13 cellular contexts compared by ENCODE assay signal in the genomic region with DNA sequence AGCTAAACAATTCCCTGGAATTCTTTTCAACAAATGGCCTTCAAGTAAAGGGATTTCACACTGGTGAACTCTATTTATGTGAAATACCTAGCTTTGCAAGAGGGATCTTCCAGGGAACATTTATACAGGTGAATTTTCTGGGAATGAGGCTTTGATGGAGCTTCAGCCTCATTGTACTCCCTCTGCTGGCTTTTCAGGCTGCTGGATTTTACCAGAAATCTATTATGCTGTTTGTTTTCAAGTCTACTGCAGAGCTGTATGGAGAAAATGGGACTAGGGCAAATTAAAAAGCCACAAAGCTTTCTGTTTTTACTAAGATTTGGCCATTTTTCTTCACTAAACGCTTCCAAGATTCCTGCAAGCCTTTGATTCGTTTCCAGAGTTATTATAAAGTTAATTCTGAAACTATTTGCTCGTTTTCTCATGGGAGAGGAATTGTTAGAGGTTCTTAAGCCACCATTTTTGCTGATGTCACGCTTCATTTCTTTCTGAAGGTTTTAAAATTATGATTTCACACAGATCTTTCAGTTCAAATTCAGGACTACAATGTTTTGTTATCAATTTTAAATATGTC. TPM values are rescaled to one million over a fixed set of nuclear protein-coding genes. Genes with fewer than 3 reads are reported as not detected.
DNase-seq lines count a peak whose midpoint lies in the region; ATAC-seq, FAIRE-seq and TF ChIP-seq lines count a peak whose summit lies in the region.
"Had no signal": no experiment of that assay in that cellular context is flagged by ENCODE, and none has a peak within 500 bp of the region (broad histone marks: within the 10 kb centered on the region; RNA-seq: fewer than 3 reads in every experiment).

No MANE protein-coding gene starts in this region.

- no peak for ATAC-seq in HG03135 (IDR thresholded peaks at IDR 0.05; ENCODE audit: unreplicated experiment)
- ATAC-seq: activated T-cell treated with anti-CD3 and anti-CD28 coated beads, Interleukin-2, amount 50 U/mL, for 4 hours; left colon had no signal

- dilution Hi-C loops in keratinocyte (cut with MboI; ENCODE audit: extremely low pct_ligation_motif_present, low sequenced_read_pairs) = no loop called here

- H3K27ac Mint-ChIP-seq in activated T-helper 2 cell treated with anti-CD3 and anti-CD28 coated beads, Interferon-gamma antibody, Interleukin-2, Interleukin-4, amounts not matched to agents 10 μg/mL and 5 μg/mL and 100 μg/mL, durations not matched to agents 14 hours and 24 hours and 36 hours = peak overlapping the region; percentile 89

- no peaks in the 10 kb centered on the region for H3K27me3 ChIP-seq in ACC112 (ENCODE audit: insufficient read depth, low read length)
- no peaks in the 10 kb centered on the region for H3K27me3 ChIP-seq in keratinocyte (ENCODE audit: control insufficient read depth, extremely low read depth, insufficient read depth, low read length)
- H3K27me3 ChIP-seq: sigmoid colon had no signal

- FAIRE-seq in keratinocyte (lab: Jason Lieb, UNC) = no peak

- H3K4me1 Mint-ChIP-seq in activated T-helper 2 cell treated with anti-CD3 and anti-CD28 coated beads, Interferon-gamma antibody, Interleukin-2, Interleukin-4, amounts not matched to agents 10 μg/mL and 5 μg/mL and 100 μg/mL, durations not matched to agents 14 hours and 24 hours and 36 hours (ENCODE audit: low read depth) = peaks cover 34% of the 10 kb centered on the region

- H3K36me3 ChIP-seq in ACC112 (ENCODE audit: insufficient read depth, low read length) (no peaks in the 10 kb centered on the region), keratinocyte (ENCODE audit: control insufficient read depth in 2 of 2, extremely low read depth in 1 of 2, insufficient read depth in 2 of 2, low read length in 2 of 2) (no peaks in the 10 kb centered on the region)
- H3K36me3 ChIP-seq: sigmoid colon had no signal

- peak; percentile 5 for DNase-seq in GM03348 (ENCODE audit: low spot score)
- no peak for DNase-seq in activated T-helper 2 cell treated with anti-CD3 and anti-CD28 coated beads, Interferon-gamma antibody, Interleukin-2, Interleukin-4, amounts not matched to agents 10 μg/mL and 5 μg/mL and 100 μg/mL, durations not matched to agents 14 hours and 24 hours and 36 hours (ENCODE audit: low spot score)
- no peak for DNase-seq in keratinocyte (ENCODE audit: low read depth, low spot score)
- DNase-seq in NCI-H1436 treated with DMSO at 0.1 percent for 48 hours (lab: John Stamatoyannopoulos, UW) = no peak
- no peak for DNase-seq in A172 (ENCODE audit: low spot score)
- no peak for DNase-seq in AG08396 (ENCODE audit: low spot score)
- DNase-seq: activated T-cell treated with anti-CD3 and anti-CD28 coated beads, Interleukin-2, amount 50 U/mL, for 4 hours; DND-41; effector memory CD4-positive, alpha-beta T cell; left colon; sigmoid colon had no signal

- peaks cover 31% of the 10 kb centered on the region for H3K4me1 ChIP-seq in ACC112 (ENCODE audit: control insufficient read depth, insufficient read depth, low read length, unreplicated experiment)
- peaks cover 8% of the 10 kb centered on the region for H3K4me1 ChIP-seq in keratinocyte (ENCODE audit: control insufficient read depth, extremely low read depth, insufficient read depth, low read length)

- H3K4me3 Mint-ChIP-seq in activated T-helper 2 cell treated with anti-CD3 and anti-CD28 coated beads, Interferon-gamma antibody, Interleukin-2, Interleukin-4, amounts not matched to agents 10 μg/mL and 5 μg/mL and 100 μg/mL, durations not matched to agents 14 hours and 24 hours and 36 hours (ENCODE audit: low read depth) = no peak overlapping the region
- H3K4me3 Mint-ChIP-seq: activated T-cell treated with anti-CD3 and anti-CD28 coated beads, Interleukin-2, amount 50 U/mL, for 4 hours had no signal

- H3K4me3 ChIP-seq in ACC112 (ENCODE audit: low read depth, low read length) (peak overlapping the region; percentile 27), keratinocyte (ENCODE audit: control insufficient read depth in 2 of 3, extremely low read depth in 1 of 3, insufficient read depth in 2 of 3, low read depth in 1 of 3, low read length in 3 of 3) (no peak overlapping the region)
- H3K4me3 ChIP-seq: sigmoid colon had no signal

- no peaks in the 10 kb centered on the region for H3K9me1 ChIP-seq in keratinocyte (ENCODE audit: control insufficient read depth, extremely low read depth, insufficient read depth, low read length)

- H3K9me3 Mint-ChIP-seq in activated T-helper 2 cell treated with anti-CD3 and anti-CD28 coated beads, Interferon-gamma antibody, Interleukin-2, Interleukin-4, amounts not matched to agents 10 μg/mL and 5 μg/mL and 100 μg/mL, durations not matched to agents 14 hours and 24 hours and 36 hours = peaks cover 22% of the 10 kb centered on the region

- no peak overlapping the region for H3K4me2 ChIP-seq in keratinocyte (ENCODE audit: control insufficient read depth, extremely low read depth, insufficient read depth, low read depth, low read length)

- H3K9ac ChIP-seq in keratinocyte (ENCODE audit: control insufficient read depth, extremely low read depth, insufficient read depth, low read length) = no peak overlapping the region

- intact Hi-C loops in activated T-helper 2 cell treated with anti-CD3 and anti-CD28 coated beads, Interferon-gamma antibody, Interleukin-2, Interleukin-4, amounts not matched to agents 10 μg/mL and 5 μg/mL and 100 μg/mL, durations not matched to agents 14 hours and 24 hours and 36 hours (cut with micrococcal nuclease) = no loop called here

- peak in 2 of 3 experiments; percentile 6 to 22 for TF ChIP-seq CTCF in keratinocyte (optimal IDR thresholded peaks at IDR 0.05 in 1 of 3, IDR thresholded peaks at IDR 0.05 in 1 of 3, conservative IDR thresholded peaks at IDR 0.05 in 1 of 3; ENCODE audit: extremely low read depth in 1 of 3, insufficient read depth in 2 of 3, low read length in 3 of 3)

- H4K20me1 ChIP-seq in keratinocyte (ENCODE audit: control insufficient read depth, extremely low read depth, insufficient read depth, low read length) = peaks cover 7% of the 10 kb centered on the region

- H3K79me2 ChIP-seq in ACC112 (ENCODE audit: control insufficient read depth, insufficient read depth, low read length, unreplicated experiment) = peaks cover 78% of the 10 kb centered on the region
- H3K79me2 ChIP-seq in keratinocyte (ENCODE audit: control insufficient read depth, insufficient read depth, low read length) = peaks cover 92% of the 10 kb centered on the region

- H3K27ac ChIP-seq in ACC112 (ENCODE audit: low read depth, low read length) (peak overlapping the region; percentile 80; the same call in 1 of the 2 replicates), keratinocyte (ENCODE audit: control insufficient read depth, insufficient read depth, low read length) (no peak overlapping the region)
- H3K27ac ChIP-seq: sigmoid colon had no signal

- no peaks in the 10 kb centered on the region for H3K27me3 Mint-ChIP-seq in activated T-helper 2 cell treated with anti-CD3 and anti-CD28 coated beads, Interferon-gamma antibody, Interleukin-2, Interleukin-4, amounts not matched to agents 10 μg/mL and 5 μg/mL and 100 μg/mL, durations not matched to agents 14 hours and 24 hours and 36 hours (ENCODE audit: low read depth)

- peaks cover 2% of the 10 kb centered on the region for H3K9me3 ChIP-seq in keratinocyte (ENCODE audit: control insufficient read depth, low read depth, low read length)
- H3K9me3 ChIP-seq: sigmoid colon had no signal

- H3K36me3 Mint-ChIP-seq in activated T-helper 2 cell treated with anti-CD3 and anti-CD28 coated beads, Interferon-gamma antibody, Interleukin-2, Interleukin-4, amounts not matched to agents 10 μg/mL and 5 μg/mL and 100 μg/mL, durations not matched to agents 14 hours and 24 hours and 36 hours (ENCODE audit: low read depth) = peaks cover 27% of the 10 kb centered on the region

- H2AFZ ChIP-seq in ACC112 (ENCODE audit: low read length, unreplicated experiment) = no peak overlapping the region
- H2AFZ ChIP-seq in keratinocyte (ENCODE audit: control insufficient read depth, low read length) = no peak overlapping the region

RNA-seq across cellular contexts. Expression of a gene that starts 31.6 kb away (rescaled TPM):
- 21.8 and 30.7 TPM in 2 replicates for total RNA-seq in activated T-helper 2 cell treated with anti-CD3 and anti-CD28 coated beads, Interferon-gamma antibody, Interleukin-2, Interleukin-4, amounts not matched to agents 10 μg/mL and 5 μg/mL and 100 μg/mL, durations not matched to agents 14 hours and 24 hours and 36 hours
- 33.5 to 64.2 TPM (median 59.9 TPM) in 3 replicates for polyA plus RNA-seq in keratinocyte
- 16.2 TPM for polyA plus RNA-seq in keratinocyte (2011; ENCODE audit: low read depth)
- polyA plus RNA-seq in keratinocyte (2011; cell fraction: cytosol; rRNA removed) = 24.7 and 50.0 TPM in 2 replicates
- polyA plus RNA-seq in keratinocyte (2011; cell fraction: nucleus; rRNA removed) = 98.9 TPM in 2 replicates
- polyA plus RNA-seq in keratinocyte (2012; ENCODE audit: low replicate concordance) = 21.2 and 22.3 TPM in 2 replicates
- polyA minus RNA-seq in keratinocyte = 23.6 to 155 TPM (median 131 TPM) in 3 replicates
- polyA minus RNA-seq in keratinocyte (2011; cell fraction: cytosol; rRNA and poly(A)+ RNA removed) = 35.9 TPM
- polyA minus RNA-seq in keratinocyte (2011; cell fraction: nucleus; rRNA and poly(A)+ RNA removed) = 127 and 255 TPM in 2 replicates
- 10.4 and 10.9 TPM in 2 replicates for total RNA-seq in A172 (2014; rRNA removed; shearing (Covaris generic))
